ENCODE assay signal across 1 cellular context in the genomic region with DNA sequence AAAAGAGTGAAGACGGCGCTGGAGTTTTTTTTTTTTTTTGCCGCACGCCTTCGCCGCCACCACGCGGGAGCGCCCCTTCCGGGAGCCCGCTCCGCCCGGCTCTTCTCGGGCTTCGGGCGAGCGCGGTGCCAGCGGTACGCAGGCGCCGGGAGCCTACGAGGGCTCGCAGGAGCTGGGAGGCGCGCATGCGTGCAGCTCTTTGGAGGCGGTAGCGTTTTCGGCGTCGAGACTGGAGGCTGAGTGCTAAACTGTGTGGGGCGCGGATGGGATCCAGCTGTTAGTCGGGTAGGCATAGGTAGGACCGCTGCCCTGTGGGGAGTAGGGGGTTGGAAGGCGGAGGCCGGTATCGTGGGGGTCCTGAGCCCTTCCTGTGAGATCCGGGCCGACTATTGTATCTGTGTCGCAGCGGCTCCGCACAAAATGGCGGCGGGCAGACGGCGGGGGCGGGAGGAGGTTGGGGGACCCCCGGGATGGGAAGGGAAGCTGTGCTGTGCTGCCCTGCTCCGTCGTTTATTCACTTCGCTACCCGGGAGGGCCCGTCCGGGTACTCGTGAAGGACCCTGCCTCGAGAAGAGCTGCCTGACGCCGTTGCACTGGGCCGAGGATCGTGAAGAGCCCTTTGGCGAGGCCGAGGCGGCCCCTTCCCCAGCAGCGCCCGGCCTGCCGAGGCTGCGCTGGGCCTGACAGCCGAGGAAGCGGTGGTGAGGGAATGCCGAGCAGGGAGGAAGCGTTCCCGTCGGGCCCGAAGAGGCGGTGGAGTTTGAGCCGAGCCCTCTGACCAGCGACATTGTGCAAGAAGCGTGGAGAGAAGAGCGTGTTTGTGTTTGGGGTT.
A peak's percentile ranks its signal among the peaks of the same experiment; 100 is the strongest.
TF ChIP-seq lines count a peak whose summit lies in the region.

A gene with protein sequence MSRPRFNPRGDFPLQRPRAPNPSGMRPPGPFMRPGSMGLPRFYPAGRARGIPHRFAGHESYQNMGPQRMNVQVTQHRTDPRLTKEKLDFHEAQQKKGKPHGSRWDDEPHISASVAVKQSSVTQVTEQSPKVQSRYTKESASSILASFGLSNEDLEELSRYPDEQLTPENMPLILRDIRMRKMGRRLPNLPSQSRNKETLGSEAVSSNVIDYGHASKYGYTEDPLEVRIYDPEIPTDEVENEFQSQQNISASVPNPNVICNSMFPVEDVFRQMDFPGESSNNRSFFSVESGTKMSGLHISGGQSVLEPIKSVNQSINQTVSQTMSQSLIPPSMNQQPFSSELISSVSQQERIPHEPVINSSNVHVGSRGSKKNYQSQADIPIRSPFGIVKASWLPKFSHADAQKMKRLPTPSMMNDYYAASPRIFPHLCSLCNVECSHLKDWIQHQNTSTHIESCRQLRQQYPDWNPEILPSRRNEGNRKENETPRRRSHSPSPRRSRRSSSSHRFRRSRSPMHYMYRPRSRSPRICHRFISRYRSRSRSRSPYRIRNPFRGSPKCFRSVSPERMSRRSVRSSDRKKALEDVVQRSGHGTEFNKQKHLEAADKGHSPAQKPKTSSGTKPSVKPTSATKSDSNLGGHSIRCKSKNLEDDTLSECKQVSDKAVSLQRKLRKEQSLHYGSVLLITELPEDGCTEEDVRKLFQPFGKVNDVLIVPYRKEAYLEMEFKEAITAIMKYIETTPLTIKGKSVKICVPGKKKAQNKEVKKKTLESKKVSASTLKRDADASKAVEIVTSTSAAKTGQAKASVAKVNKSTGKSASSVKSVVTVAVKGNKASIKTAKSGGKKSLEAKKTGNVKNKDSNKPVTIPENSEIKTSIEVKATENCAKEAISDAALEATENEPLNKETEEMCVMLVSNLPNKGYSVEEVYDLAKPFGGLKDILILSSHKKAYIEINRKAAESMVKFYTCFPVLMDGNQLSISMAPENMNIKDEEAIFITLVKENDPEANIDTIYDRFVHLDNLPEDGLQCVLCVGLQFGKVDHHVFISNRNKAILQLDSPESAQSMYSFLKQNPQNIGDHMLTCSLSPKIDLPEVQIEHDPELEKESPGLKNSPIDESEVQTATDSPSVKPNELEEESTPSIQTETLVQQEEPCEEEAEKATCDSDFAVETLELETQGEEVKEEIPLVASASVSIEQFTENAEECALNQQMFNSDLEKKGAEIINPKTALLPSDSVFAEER (N-terminal part only) (plus strand): TSS at position 202 of the 832 bp plus-strand sequence. CDS start 17,173 bp downstream, outside the sequence.

TF ChIP-seq in HepG2, 621 proteins besides CTCF, POLR2A, EP300 and RAD21 (continued from another document and continues in another):
- TF ChIP-seq ZBTB43 (CRISPR knock-in tag; conservative IDR thresholded peaks at IDR 0.05) (peak; percentile 41; the same call in 1 of the 2 replicates), ZNF143 (CRISPR knock-in tag; IDR thresholded peaks at IDR 0.05) (no peak; the same call in 1 of the 2 replicates), HCFC1 (IDR thresholded peaks at IDR 0.05; ENCODE audit: low read depth, low read length) (peak; percentile 19; the same call in 1 of the 2 replicates), NFIB (CRISPR knock-in tag; IDR thresholded peaks at IDR 0.05; ENCODE audit: borderline replicate concordance) (no peak), RBFOX2 (IDR thresholded peaks at IDR 0.05; ENCODE audit: low read depth, low read length) (peak; percentile 93), HOXA5 (CRISPR knock-in tag; IDR thresholded peaks at IDR 0.05) (no peak; the same call in 1 of the 2 replicates), SUZ12 (IDR thresholded peaks at IDR 0.05; ENCODE audit: low read depth, low read length) (no peak), FOXO4 (CRISPR knock-in tag; conservative IDR thresholded peaks at IDR 0.05) (0 out of 2 replicates have a peak, but pooled peaks have one; percentile 92), ZNF773 (CRISPR knock-in tag; IDR thresholded peaks at IDR 0.05; ENCODE audit: borderline replicate concordance) (no peak), NR2F6 (IDR thresholded peaks at IDR 0.05) (no peak), NR2F6 (CRISPR knock-in tag; IDR thresholded peaks at IDR 0.05) (no peak; the same call in 1 of the 2 replicates), MIER3 (CRISPR knock-in tag; IDR thresholded peaks at IDR 0.05; ENCODE audit: borderline replicate concordance) (0 out of 2 replicates have a peak, but pooled peaks have one; percentile 10), BCL3 (CRISPR knock-in tag; IDR thresholded peaks at IDR 0.05) (peak; percentile 74), NR2F1 (CRISPR knock-in tag; IDR thresholded peaks at IDR 0.05) (no peak), MEIS1 (CRISPR knock-in tag; IDR thresholded peaks at IDR 0.05; ENCODE audit: borderline replicate concordance) (peak; percentile 61), YEATS4 (CRISPR knock-in tag; IDR thresholded peaks at IDR 0.05; ENCODE audit: borderline replicate concordance) (no peak; the same call in none of the 2 replicates), ZBTB7A (CRISPR knock-in tag; IDR thresholded peaks at IDR 0.05) (peak; percentile 94), ZKSCAN8 (CRISPR knock-in tag; IDR thresholded peaks at IDR 0.05; ENCODE audit: borderline replicate concordance) (peak; percentile 52; the same call in 1 of the 2 replicates), ZNF567 (CRISPR knock-in tag; IDR thresholded peaks at IDR 0.05; ENCODE audit: borderline replicate concordance) (peak; percentile 21; the same call in 1 of the 2 replicates), ZNF543 (CRISPR knock-in tag; IDR thresholded peaks at IDR 0.05) (no peak), ZNF839 (CRISPR knock-in tag; IDR thresholded peaks at IDR 0.05; ENCODE audit: borderline replicate concordance) (peak; percentile 42; the same call in 1 of the 2 replicates), NONO (IDR thresholded peaks at IDR 0.05) (no peak), NONO (CRISPR knock-in tag; conservative IDR thresholded peaks at IDR 0.05) (peak; percentile 78), ZNF737 (CRISPR knock-in tag; IDR thresholded peaks at IDR 0.05; ENCODE audit: borderline replicate concordance) (no peak), NPAS2 (CRISPR knock-in tag; IDR thresholded peaks at IDR 0.05; ENCODE audit: borderline replicate concordance) (no peak), TRIM24 (CRISPR knock-in tag; IDR thresholded peaks at IDR 0.05) (no peak), ZSCAN25 (CRISPR knock-in tag; IDR thresholded peaks at IDR 0.05) (peak; percentile 83), ZNF883 (CRISPR knock-in tag; IDR thresholded peaks at IDR 0.05; ENCODE audit: not compliant biosample characterization) (peak; percentile 70), ZNF816 (CRISPR knock-in tag; IDR thresholded peaks at IDR 0.05; ENCODE audit: borderline replicate concordance) (peak; percentile 45), SRSF4 (IDR thresholded peaks at IDR 0.05; ENCODE audit: low read depth, low read length, poor library complexity, severe bottlenecking) (no peak), ZSCAN22 (CRISPR knock-in tag; IDR thresholded peaks at IDR 0.05) (peak; percentile 77; the same call in 1 of the 2 replicates), RXRA (CRISPR knock-in tag; IDR thresholded peaks at IDR 0.05) (no peak; the same call in 1 of the 2 replicates), STAT5B (CRISPR knock-in tag; IDR thresholded peaks at IDR 0.05) (no peak), CENPT (CRISPR knock-in tag; IDR thresholded peaks at IDR 0.05; ENCODE audit: low read depth) (0 out of 2 replicates have a peak, but pooled peaks have one; percentile 28), ZFP36L2 (CRISPR knock-in tag; IDR thresholded peaks at IDR 0.05) (0 out of 2 replicates have a peak, but pooled peaks have one; percentile 26), RFX5 (IDR thresholded peaks at IDR 0.05; ENCODE audit: low read depth, low read length) (no peak; the same call in 1 of the 2 replicates)
- TF ChIP-seq, protein P1, sequence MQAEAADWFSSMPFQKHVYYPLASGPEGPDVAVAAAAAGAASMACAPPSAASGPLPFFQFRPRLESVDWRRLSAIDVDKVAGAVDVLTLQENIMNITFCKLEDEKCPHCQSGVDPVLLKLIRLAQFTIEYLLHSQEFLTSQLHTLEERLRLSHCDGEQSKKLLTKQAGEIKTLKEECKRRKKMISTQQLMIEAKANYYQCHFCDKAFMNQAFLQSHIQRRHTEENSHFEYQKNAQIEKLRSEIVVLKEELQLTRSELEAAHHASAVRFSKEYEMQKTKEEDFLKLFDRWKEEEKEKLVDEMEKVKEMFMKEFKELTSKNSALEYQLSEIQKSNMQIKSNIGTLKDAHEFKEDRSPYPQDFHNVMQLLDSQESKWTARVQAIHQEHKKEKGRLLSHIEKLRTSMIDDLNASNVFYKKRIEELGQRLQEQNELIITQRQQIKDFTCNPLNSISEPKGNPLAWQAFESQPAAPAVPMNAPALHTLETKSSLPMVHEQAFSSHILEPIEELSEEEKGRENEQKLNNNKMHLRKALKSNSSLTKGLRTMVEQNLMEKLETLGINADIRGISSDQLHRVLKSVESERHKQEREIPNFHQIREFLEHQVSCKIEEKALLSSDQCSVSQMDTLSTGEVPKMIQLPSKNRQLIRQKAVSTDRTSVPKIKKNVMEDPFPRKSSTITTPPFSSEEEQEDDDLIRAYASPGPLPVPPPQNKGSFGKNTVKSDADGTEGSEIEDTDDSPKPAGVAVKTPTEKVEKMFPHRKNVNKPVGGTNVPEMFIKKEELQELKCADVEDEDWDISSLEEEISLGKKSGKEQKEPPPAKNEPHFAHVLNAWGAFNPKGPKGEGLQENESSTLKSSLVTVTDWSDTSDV (CRISPR knock-in tag; IDR thresholded peaks at IDR 0.05): peak; percentile 23; the same call in 1 of the 2 replicates
- TF ChIP-seq, protein P2, sequence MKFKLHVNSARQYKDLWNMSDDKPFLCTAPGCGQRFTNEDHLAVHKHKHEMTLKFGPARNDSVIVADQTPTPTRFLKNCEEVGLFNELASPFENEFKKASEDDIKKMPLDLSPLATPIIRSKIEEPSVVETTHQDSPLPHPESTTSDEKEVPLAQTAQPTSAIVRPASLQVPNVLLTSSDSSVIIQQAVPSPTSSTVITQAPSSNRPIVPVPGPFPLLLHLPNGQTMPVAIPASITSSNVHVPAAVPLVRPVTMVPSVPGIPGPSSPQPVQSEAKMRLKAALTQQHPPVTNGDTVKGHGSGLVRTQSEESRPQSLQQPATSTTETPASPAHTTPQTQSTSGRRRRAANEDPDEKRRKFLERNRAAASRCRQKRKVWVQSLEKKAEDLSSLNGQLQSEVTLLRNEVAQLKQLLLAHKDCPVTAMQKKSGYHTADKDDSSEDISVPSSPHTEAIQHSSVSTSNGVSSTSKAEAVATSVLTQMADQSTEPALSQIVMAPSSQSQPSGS (CRISPR knock-in tag; IDR thresholded peaks at IDR 0.05): no peak
- TF ChIP-seq, protein P3, sequence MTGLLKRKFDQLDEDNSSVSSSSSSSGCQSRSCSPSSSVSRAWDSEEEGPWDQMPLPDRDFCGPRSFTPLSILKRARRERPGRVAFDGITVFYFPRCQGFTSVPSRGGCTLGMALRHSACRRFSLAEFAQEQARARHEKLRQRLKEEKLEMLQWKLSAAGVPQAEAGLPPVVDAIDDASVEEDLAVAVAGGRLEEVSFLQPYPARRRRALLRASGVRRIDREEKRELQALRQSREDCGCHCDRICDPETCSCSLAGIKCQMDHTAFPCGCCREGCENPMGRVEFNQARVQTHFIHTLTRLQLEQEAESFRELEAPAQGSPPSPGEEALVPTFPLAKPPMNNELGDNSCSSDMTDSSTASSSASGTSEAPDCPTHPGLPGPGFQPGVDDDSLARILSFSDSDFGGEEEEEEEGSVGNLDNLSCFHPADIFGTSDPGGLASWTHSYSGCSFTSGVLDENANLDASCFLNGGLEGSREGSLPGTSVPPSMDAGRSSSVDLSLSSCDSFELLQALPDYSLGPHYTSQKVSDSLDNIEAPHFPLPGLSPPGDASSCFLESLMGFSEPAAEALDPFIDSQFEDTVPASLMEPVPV (CRISPR knock-in tag; IDR thresholded peaks at IDR 0.05): peak; percentile 76; the same call in 1 of the 2 replicates
- TF ChIP-seq, protein P4, sequence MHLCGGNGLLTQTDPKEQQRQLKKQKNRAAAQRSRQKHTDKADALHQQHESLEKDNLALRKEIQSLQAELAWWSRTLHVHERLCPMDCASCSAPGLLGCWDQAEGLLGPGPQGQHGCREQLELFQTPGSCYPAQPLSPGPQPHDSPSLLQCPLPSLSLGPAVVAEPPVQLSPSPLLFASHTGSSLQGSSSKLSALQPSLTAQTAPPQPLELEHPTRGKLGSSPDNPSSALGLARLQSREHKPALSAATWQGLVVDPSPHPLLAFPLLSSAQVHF (CRISPR knock-in tag; IDR thresholded peaks at IDR 0.05): peak; percentile 84
- TF ChIP-seq, protein P5, sequence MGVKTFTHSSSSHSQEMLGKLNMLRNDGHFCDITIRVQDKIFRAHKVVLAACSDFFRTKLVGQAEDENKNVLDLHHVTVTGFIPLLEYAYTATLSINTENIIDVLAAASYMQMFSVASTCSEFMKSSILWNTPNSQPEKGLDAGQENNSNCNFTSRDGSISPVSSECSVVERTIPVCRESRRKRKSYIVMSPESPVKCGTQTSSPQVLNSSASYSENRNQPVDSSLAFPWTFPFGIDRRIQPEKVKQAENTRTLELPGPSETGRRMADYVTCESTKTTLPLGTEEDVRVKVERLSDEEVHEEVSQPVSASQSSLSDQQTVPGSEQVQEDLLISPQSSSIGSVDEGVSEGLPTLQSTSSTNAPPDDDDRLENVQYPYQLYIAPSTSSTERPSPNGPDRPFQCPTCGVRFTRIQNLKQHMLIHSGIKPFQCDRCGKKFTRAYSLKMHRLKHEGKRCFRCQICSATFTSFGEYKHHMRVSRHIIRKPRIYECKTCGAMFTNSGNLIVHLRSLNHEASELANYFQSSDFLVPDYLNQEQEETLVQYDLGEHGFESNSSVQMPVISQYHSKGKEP (CRISPR knock-in tag; IDR thresholded peaks at IDR 0.05): no peak
